12 cellular contexts compared by ENCODE assay signal in genomic region chr9:93431498-93432105, GRCh38.
"Had no signal": no experiment of that assay in that cellular context is flagged by ENCODE, and none has a peak within 500 bp of the region (broad histone marks: within the 10 kb centered on the region; RNA-seq: fewer than 3 reads in every experiment).

No MANE protein-coding gene starts in this region.

- DNase-seq: activated CD4-positive, alpha-beta T cell treated with anti-CD3 and anti-CD28 coated beads for 4 hours; activated CD8-positive, alpha-beta T cell treated with anti-CD3 and anti-CD28 coated beads for 36 hours; activated effector memory CD4-positive, alpha-beta T cell treated with Interleukin-2 at 50 U/mL for 16 hours; activated T-cell treated with anti-CD3 and anti-CD28 coated beads, Interleukin-2, amount 50 U/mL, for 4 hours; dorsolateral prefrontal cortex; hippocampal formation; stimulated activated CD4-positive, alpha-beta T cell treated with anti-CD3 and anti-CD28 coated beads, Interleukin-12 subunit alpha, Interleukin-12 subunit beta, amount 100 ng/mL, for 4 hours; T-helper 1 cell; WERI-Rb-1 had no signal

- H3K36me3 ChIP-seq: adrenal gland, esophagus muscularis mucosa, WERI-Rb-1 had no signal

- H3K4me3 ChIP-seq: adrenal gland, esophagus muscularis mucosa had no signal

- ATAC-seq: activated CD8-positive, alpha-beta T cell treated with anti-CD3 and anti-CD28 coated beads for 36 hours; activated T-cell treated with anti-CD3 and anti-CD28 coated beads, Interleukin-2, amount 50 U/mL, for 4 hours; stimulated activated effector memory CD8-positive, alpha-beta T cell treated with anti-CD3 and anti-CD28 coated beads, Interleukin-12 subunit alpha, Interleukin-12 subunit beta, amount 100 ng/mL, for 72 hours had no signal

- H3K27ac ChIP-seq: adrenal gland, dorsolateral prefrontal cortex, esophagus muscularis mucosa, WERI-Rb-1 had no signal

- H3K9me3 ChIP-seq: adrenal gland, esophagus muscularis mucosa had no signal

- H3K27me3 ChIP-seq: adrenal gland, dorsolateral prefrontal cortex, esophagus muscularis mucosa had no signal

- H3K4me1 ChIP-seq: adrenal gland, esophagus muscularis mucosa had no signal
